In the genomic region with DNA sequence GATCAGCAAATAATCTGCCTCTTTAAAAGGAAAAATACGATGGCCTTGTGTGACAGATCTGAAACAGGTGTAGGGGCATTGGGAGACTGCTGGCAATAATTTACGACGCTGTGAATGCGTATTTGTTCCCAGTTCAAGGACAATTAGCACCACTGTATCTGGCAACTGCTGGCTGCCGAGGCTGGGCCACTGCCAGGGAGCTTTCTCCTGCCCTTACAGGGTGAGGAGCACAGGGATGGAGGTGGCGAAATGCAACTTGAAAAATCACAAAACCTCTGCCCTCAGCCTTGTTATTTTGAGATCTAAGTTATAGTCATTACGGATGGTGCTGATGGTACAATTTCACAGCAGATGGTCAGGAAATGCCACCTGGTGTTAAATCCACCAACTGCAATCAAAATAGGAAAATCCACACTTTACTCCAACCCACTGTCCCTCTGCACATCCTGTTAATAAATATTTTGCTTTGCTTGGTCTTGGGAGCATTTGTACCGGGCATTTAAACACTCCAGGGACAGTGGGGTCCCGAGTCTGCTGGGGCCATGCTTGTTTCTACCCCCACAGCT, we compare ENCODE assay signal across 9 cellular contexts. TPM values are rescaled to one million over a fixed set of nuclear protein-coding genes. Genes with fewer than 3 reads are reported as not detected.
A peak's percentile ranks its signal among the peaks of the same experiment; 100 is the strongest.
DNase-seq lines count a peak whose midpoint lies in the region; ATAC-seq and TF ChIP-seq lines count a peak whose summit lies in the region.
"Had no signal": no experiment of that assay in that cellular context is flagged by ENCODE, and none has a peak within 500 bp of the region (broad histone marks: within the 10 kb centered on the region; RNA-seq: fewer than 3 reads in every experiment).

No MANE protein-coding gene starts in this region.

- H2BK120ac ChIP-seq in neuronal stem cell (ENCODE audit: low read depth, low read length) = no peak overlapping the region
- H2BK120ac ChIP-seq in trophoblast cell (ENCODE audit: insufficient read depth, low read length, poor library complexity) = no peak overlapping the region

- H3K79me1 ChIP-seq in neuronal stem cell (ENCODE audit: low read depth, low read length) = no peaks in the 10 kb centered on the region
- no peaks in the 10 kb centered on the region for H3K79me1 ChIP-seq in trophoblast cell (ENCODE audit: low read length)

- H3K79me2 ChIP-seq in trophoblast cell (ENCODE audit: control insufficient read depth, insufficient read depth, low read length, poor library complexity) = no peaks in the 10 kb centered on the region

- H3K14ac ChIP-seq in neuronal stem cell (ENCODE audit: low read length) (no peak overlapping the region), trophoblast cell (ENCODE audit: low read length) (no peak overlapping the region)

- H3K36me3 ChIP-seq in endocrine pancreas (ENCODE audit: control insufficient read depth, insufficient read depth, low read length) (no peaks in the 10 kb centered on the region), neuronal stem cell (replicated peaks in 1 of 2; ENCODE audit: control insufficient read depth in 2 of 2, insufficient read depth in 2 of 2, low read length in 2 of 2) (no peaks in the 10 kb centered on the region), trophoblast cell (ENCODE audit: control insufficient read depth in 1 of 2, insufficient read depth in 2 of 2, low read length in 2 of 2) (no peaks in the 10 kb centered on the region)

- H2BK12ac ChIP-seq in neuronal stem cell (ENCODE audit: low read length) = no peak overlapping the region
- no peak overlapping the region for H2BK12ac ChIP-seq in trophoblast cell (ENCODE audit: low read length)

- H3K4me1 ChIP-seq in endocrine pancreas (ENCODE audit: control insufficient read depth, insufficient read depth, low read length) = no peaks in the 10 kb centered on the region
- H3K4me1 ChIP-seq in neuronal stem cell (ENCODE audit: control insufficient read depth in 2 of 2, insufficient read depth in 1 of 2, low read depth in 1 of 2, low read length in 2 of 2) = peaks cover 12 to 15% of the 10 kb centered on the region in 2 donors
- H3K4me1 ChIP-seq in trophoblast cell (ENCODE audit: control insufficient read depth in 1 of 2, insufficient read depth in 2 of 2, low read length in 2 of 2) = no peaks in the 10 kb centered on the region

- H2BK5ac ChIP-seq in neuronal stem cell (ENCODE audit: low read length) (no peak overlapping the region), trophoblast cell (ENCODE audit: low read depth, low read length, poor library complexity) (no peak overlapping the region)

- no peak overlapping the region for H3K4me3 ChIP-seq in GM12864 (ENCODE audit: low read depth, low read length)
- H3K4me3 ChIP-seq in endocrine pancreas (ENCODE audit: control insufficient read depth, insufficient read depth, low read length) = peak overlapping the region; percentile 23
- H3K4me3 ChIP-seq in neuronal stem cell (ENCODE audit: low read length in 2 of 2) = no peak overlapping the region
- H3K4me3 ChIP-seq in trophoblast cell (ENCODE audit: low read depth, low read length) = no peak overlapping the region

- H3K9me3 ChIP-seq in endocrine pancreas (ENCODE audit: control insufficient read depth, low read length) (no peaks in the 10 kb centered on the region), neuronal stem cell (replicated peaks in 1 of 2; ENCODE audit: control insufficient read depth in 2 of 2, insufficient read depth in 1 of 2, low read depth in 1 of 2, low read length in 2 of 2) (no peaks in the 10 kb centered on the region), trophoblast cell (ENCODE audit: insufficient read depth, low read depth, low read length) (no peaks in the 10 kb centered on the region)

- H3K4ac ChIP-seq in neuronal stem cell (ENCODE audit: low read length) = no peak overlapping the region
- H3K4ac ChIP-seq in trophoblast cell (ENCODE audit: low read depth, low read length) = no peak overlapping the region

- DNase-seq in GM12864 (ENCODE audit: low read depth) (no peak), NCI-H524 treated with DMSO at 0.1 percent for 48 hours (lab: John Stamatoyannopoulos, UW) (peak; percentile 61), neuronal stem cell (ENCODE audit: low spot score) (no peak), trophoblast cell (no peak)
- DNase-seq: amniotic stem cell had no signal

- H3K18ac ChIP-seq in neuronal stem cell (ENCODE audit: low read length) = peak overlapping the region; percentile 31
- no peak overlapping the region for H3K18ac ChIP-seq in trophoblast cell (ENCODE audit: low read length)

- H4K8ac ChIP-seq in neuronal stem cell (ENCODE audit: low read depth, low read length) (no peak overlapping the region), trophoblast cell (ENCODE audit: low read depth, low read length) (no peak overlapping the region)

- no CpG with 5 or more reads among the region's 9 CpGs for WGBS in neuronal stem cell (ENCODE audit: extremely low coverage in 2 of 2, insufficient read length in 2 of 2, insufficient replicate concordance in 1 of 2), 2 donors
- no CpG with 5 or more reads among the region's 9 CpGs for WGBS in trophoblast cell (ENCODE audit: extremely low coverage, insufficient coverage, insufficient read length)

- H4K12ac ChIP-seq in trophoblast cell (ENCODE audit: low read depth, low read length) = no peak overlapping the region

- H3K9ac ChIP-seq in endocrine pancreas (ENCODE audit: control insufficient read depth, insufficient read depth, low read length) (no peak overlapping the region), neuronal stem cell (ENCODE audit: low read depth, low read length, poor library complexity) (no peak overlapping the region), trophoblast cell (ENCODE audit: low read length) (no peak overlapping the region)

- H3K27me3 ChIP-seq in endocrine pancreas (ENCODE audit: control insufficient read depth, insufficient read depth, low read length) (no peaks in the 10 kb centered on the region), neuronal stem cell (ENCODE audit: control insufficient read depth in 3 of 3, insufficient read depth in 3 of 3, low read depth in 1 of 3, low read length in 3 of 3) (no peaks in the 10 kb centered on the region), trophoblast cell (ENCODE audit: insufficient read depth, low read length) (no peaks in the 10 kb centered on the region)

- no peak overlapping the region for H3K23ac ChIP-seq in neuronal stem cell (ENCODE audit: low read depth, low read length, poor library complexity)
- H3K23ac ChIP-seq in trophoblast cell (ENCODE audit: low read length) = no peak overlapping the region

- no peak for ATAC-seq in GM18498 (IDR thresholded peaks at IDR 0.05; ENCODE audit: unreplicated experiment)
- ATAC-seq in GM19467 (IDR thresholded peaks at IDR 0.05; ENCODE audit: unreplicated experiment) = no peak
- no peak for ATAC-seq in HG02610 (IDR thresholded peaks at IDR 0.05; ENCODE audit: unreplicated experiment)

- peak; percentile 7 for TF ChIP-seq CTCF in GM12864 (IDR thresholded peaks at IDR 0.05; ENCODE audit: low read depth, low read length, missing control alignments)

- H2AFZ ChIP-seq in neuronal stem cell (ENCODE audit: low read length) = no peak overlapping the region
- H2AFZ ChIP-seq in trophoblast cell (ENCODE audit: insufficient read depth, low read length, poor library complexity) = no peak overlapping the region

- H3K4me2 ChIP-seq in neuronal stem cell (ENCODE audit: insufficient read depth, low read length, poor library complexity, severe bottlenecking) (no peak overlapping the region), trophoblast cell (ENCODE audit: low read length) (no peak overlapping the region)

- H4K91ac ChIP-seq in neuronal stem cell (ENCODE audit: low read depth, low read length, poor library complexity) (no peak overlapping the region), trophoblast cell (ENCODE audit: low read depth, low read length) (no peak overlapping the region)

- H2AK5ac ChIP-seq in neuronal stem cell (ENCODE audit: low read depth, low read length) (no peak overlapping the region), trophoblast cell (ENCODE audit: low read length) (no peak overlapping the region)

- no peak overlapping the region for H3K27ac ChIP-seq in neuronal stem cell (replicated peaks; ENCODE audit: low read length)
- H3K27ac ChIP-seq in trophoblast cell (ENCODE audit: low read depth, low read length) = no peak overlapping the region

- H2BK15ac ChIP-seq in neuronal stem cell (ENCODE audit: low read length) = no peak overlapping the region

RNA-seq across cellular contexts. Expression of a gene that starts 6.4 kb away (rescaled TPM):
- 0.07 TPM for polyA plus RNA-seq in neuronal stem cell (2013, experiment 1 of 2)
- polyA plus RNA-seq in neuronal stem cell (2013, experiment 2 of 2) = 0.08 TPM
- polyA plus RNA-seq in trophoblast cell (2013) = 0.27 and 0.28 TPM in 2 replicates

RNA-seq across cellular contexts. Expression of a gene that starts 20.9 kb away (rescaled TPM):
- polyA plus RNA-seq in neuronal stem cell (2013, experiment 1 of 2) = 24.6 TPM
- 24.2 TPM for polyA plus RNA-seq in neuronal stem cell (2013, experiment 2 of 2)
- 27.7 and 28.1 TPM in 2 replicates for polyA plus RNA-seq in trophoblast cell (2013)
